8 cellular contexts compared by ENCODE assay signal in the genomic region with DNA sequence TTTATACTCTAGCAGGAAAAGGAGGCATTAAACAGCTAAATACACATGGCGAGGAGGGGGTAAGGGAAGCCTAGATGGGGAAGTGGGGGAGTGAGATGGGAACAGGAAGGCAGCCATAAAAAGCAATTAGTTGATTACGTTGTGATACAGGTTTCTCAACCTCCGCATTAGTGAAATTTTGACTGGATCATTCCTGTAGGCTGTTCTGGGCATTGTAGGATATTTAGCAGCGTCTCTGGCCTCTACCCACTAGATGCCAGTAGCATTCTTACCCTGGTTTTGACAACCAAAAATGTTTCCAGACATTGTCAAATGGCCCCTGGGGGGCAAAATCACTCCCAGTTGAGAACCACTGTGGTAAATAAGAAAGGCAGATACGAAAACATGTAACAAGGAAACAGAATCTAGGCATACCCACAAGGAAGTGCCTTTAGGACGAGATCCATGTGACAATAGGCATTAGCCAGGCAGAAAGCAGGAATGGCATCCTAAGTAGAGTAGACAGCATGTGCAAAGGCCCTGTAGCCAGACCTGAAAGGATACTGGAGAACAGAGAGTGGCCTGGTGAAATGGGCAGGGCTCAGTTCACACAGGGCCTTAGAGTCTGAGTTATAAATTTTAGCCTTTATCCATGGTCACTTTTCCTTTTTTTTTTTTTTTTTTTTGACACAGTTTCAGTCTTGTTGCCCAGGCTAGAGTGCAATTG. TPM values are rescaled to one million over a fixed set of nuclear protein-coding genes. Genes with fewer than 3 reads are reported as not detected.
DNase-seq lines count a peak whose midpoint lies in the region; ATAC-seq and TF ChIP-seq lines count a peak whose summit lies in the region.
"Had no signal": no experiment of that assay in that cellular context is flagged by ENCODE, and none has a peak within 500 bp of the region (broad histone marks: within the 10 kb centered on the region; RNA-seq: fewer than 3 reads in every experiment).

No MANE protein-coding gene starts in this region.

- H3K4me3 ChIP-seq in HL-60 (replicated peaks; ENCODE audit: insufficient read depth, low read length), result peak overlapping the region; percentile 43; the same call in 1 of the 2 replicates
- H3K4me3 ChIP-seq in esophagus (ENCODE audit: low read depth in 1 of 2, low read length in 2 of 2), result peak overlapping the region in 1 of 2 donors; percentile 57
- H3K4me3 ChIP-seq in skin epidermis, result peak overlapping the region in 5 of 7 experiments; percentile 23 to 50 (median 44)

- H3K9me3 ChIP-seq in esophagus (ENCODE audit: control insufficient read depth in 2 of 2, insufficient read depth in 1 of 2, low read depth in 1 of 2, low read length in 1 of 2), result no peaks in the 10 kb centered on the region

- H3K27ac ChIP-seq in HL-60 (replicated peaks) (peak overlapping the region; percentile 86), esophagus (ENCODE audit: low read depth in 2 of 2, low read length in 1 of 2) (peak overlapping the region; percentile 68 to 85), skin epidermis (peak overlapping the region in 19 of 21 experiments; percentile 37 to 92 (median 79))

- no peak for ATAC-seq in HG03378 (IDR thresholded peaks at IDR 0.05; ENCODE audit: unreplicated experiment)

- no peak for TF ChIP-seq CTCF in HL-60 (IDR thresholded peaks at IDR 0.05; ENCODE audit: insufficient read depth, low read length)

- no peaks in the 10 kb centered on the region for H3K4me1 ChIP-seq in esophagus (ENCODE audit: control insufficient read depth in 2 of 2, insufficient read depth in 2 of 2, low read length in 1 of 2)

- 55 to 66% methylated on average over 6 of the region's 6 CpGs for WGBS in esophagus, 2 donors

- POLR2A ChIA-PET in HEK293T (lab: Yijun Ruan, JAX), result no interaction called here

- DNase-seq in HL-60 (ENCODE audit: low read depth in 1 of 2, low spot score in 1 of 2) (peak; percentile 48 to 61), HEK293T (ENCODE audit: extremely low spot score) (no peak), H4 (ENCODE audit: low spot score) (no peak)
- DNase-seq: activated effector memory CD4-positive, alpha-beta T cell treated with Interleukin-2 at 50 U/mL for 16 hours had no signal

- H3K27me3 ChIP-seq in HL-60 (ENCODE audit: insufficient read depth, poor library complexity, severe bottlenecking) (no peaks in the 10 kb centered on the region), esophagus (ENCODE audit: control insufficient read depth in 1 of 2, insufficient read depth in 2 of 2, low read length in 2 of 2) (no peaks in the 10 kb centered on the region)

- H3K36me3 ChIP-seq in esophagus (ENCODE audit: control insufficient read depth in 2 of 2, insufficient read depth in 2 of 2, low read length in 1 of 2), result no peaks in the 10 kb centered on the region

- CTCF ChIA-PET in HEK293T (lab: Yijun Ruan, JAX), result no interaction called here

TF ChIP-seq in PFSK-1, 5 proteins besides CTCF, POLR2A, EP300 and RAD21:
- no peak for TF ChIP-seq FOXP2 (optimal IDR thresholded peaks at IDR 0.05; ENCODE audit: borderline replicate concordance, extremely low read depth, extremely low read length, insufficient read depth)
- peak; percentile 29; the same call in 1 of the 2 replicates for TF ChIP-seq TAF1 (IDR thresholded peaks at IDR 0.05; ENCODE audit: borderline replicate concordance, insufficient read depth, low read length)

TF ChIP-seq in HEK293T, 16 proteins besides CTCF, POLR2A, EP300 and RAD21:
- TF ChIP-seq SUZ12 (IDR thresholded peaks at IDR 0.05), result no peak
- no peak for TF ChIP-seq ELF4 (IDR thresholded peaks at IDR 0.05)

RNA-seq across cellular contexts. Expression of gene PTPN1, which starts 25.8 kb away (rescaled TPM):
- polyA plus RNA-seq in PFSK-1 (2012; ENCODE audit: insufficient read length, low read depth), result 17.9 TPM
- polyA plus RNA-seq in esophagus, result 10 to 100 TPM; 17.7 to 18.0 TPM
- total RNA-seq in H4 (2014; rRNA removed; shearing (Covaris generic)), result 22.8 TPM in 2 replicates

Comparison
In these comparisons a context has a peak if more than half of its experiments do, and no peak if none do; other contexts are left out.
1. DNase-seq: peak in HL-60 (2 of 2); none in HEK293T (single experiment) and H4 (single experiment).
2. Peak in every context shown above with its lines, with median percentiles within 50 percentile points of each other: H3K27ac ChIP-seq.